Comparison of ENCODE assay signal across 9 cellular contexts in the genomic region with DNA sequence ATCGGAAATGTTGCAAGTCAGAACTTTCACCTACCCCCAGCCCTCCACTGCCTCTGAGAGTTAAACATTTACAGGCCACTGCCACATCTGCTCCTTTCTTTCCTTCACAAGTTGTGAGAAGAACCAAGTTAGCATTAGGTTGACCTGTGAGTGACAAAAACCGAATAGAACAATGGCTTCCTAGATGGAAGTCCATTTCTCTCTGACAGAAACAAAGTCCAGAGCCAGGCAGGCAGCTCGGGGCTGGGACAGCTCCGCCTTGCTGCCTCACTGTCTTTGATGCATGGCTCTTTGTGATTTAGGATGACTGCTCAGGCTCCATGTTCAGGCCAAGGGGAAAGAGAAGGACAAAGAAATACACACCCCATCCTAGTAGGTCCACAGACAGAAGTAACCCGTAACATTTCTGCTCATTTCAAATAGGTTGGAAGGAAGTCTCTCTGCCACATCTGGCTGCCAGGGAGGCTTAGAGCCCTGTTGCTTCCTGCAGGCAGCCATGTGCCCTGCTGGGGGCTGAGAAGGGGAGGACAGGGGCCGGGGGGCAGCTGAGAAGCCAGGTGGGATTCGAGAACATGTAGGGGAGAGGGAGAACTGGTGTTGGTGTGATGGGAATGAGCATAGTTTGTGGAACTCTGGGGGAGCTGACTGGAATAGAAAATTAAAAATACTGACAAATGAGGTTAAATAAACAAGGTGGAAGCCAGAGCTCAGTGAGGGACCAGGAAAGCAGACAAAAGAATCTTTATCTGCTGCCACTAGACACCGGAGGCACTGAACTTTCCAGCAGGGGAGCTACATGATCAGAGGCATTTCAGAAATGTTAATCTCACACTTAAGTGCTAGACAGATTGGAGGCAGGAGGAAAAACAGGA.
DNase-seq lines count a peak whose midpoint lies in the region; ATAC-seq and TF ChIP-seq lines count a peak whose summit lies in the region.
"Had no signal": no experiment of that assay in that cellular context is flagged by ENCODE, and none has a peak within 500 bp of the region (broad histone marks: within the 10 kb centered on the region; RNA-seq: fewer than 3 reads in every experiment).

No MANE protein-coding gene starts in this region.

- H3K4me3 ChIP-seq in muscle layer of duodenum (ENCODE audit: low read depth in 1 of 2, low read length in 2 of 2), result no peak overlapping the region

- H3K27me3 ChIP-seq in muscle layer of duodenum (ENCODE audit: low read depth, low read length), result no peaks in the 10 kb centered on the region

- no peaks in the 10 kb centered on the region for H3K9me3 ChIP-seq in muscle layer of duodenum (ENCODE audit: control insufficient read depth in 1 of 2, low read length in 2 of 2)

- in situ Hi-C loops in GM13977 (cut with MboI; ENCODE audit: low pct_unique_long_range_greater_than_20kb, low sequenced_read_pairs, unreplicated experiment), result no loop called here

- no peak for TF ChIP-seq CTCF in GM13977 (IDR thresholded peaks at IDR 0.05; ENCODE audit: extremely low read depth, insufficient read depth, missing control alignments)

- DNase-seq in DMS 273 (lab: John Stamatoyannopoulos, UW; ENCODE audit: unreplicated experiment) (peak; percentile 34), DMS 273 treated with DMSO at 0.1 percent for 48 hours (lab: John Stamatoyannopoulos, UW) (no peak), NCI-H1417 (lab: John Stamatoyannopoulos, UW) (peak in 2 of 3 experiments; percentile 54 to 86), cerebellar cortex (ENCODE audit: low spot score) (peak; percentile 95), GM13977 (ENCODE audit: low spot score) (no peak)
- DNase-seq in activated effector memory CD4-positive, alpha-beta T cell treated with anti-CD3 and anti-CD28 coated beads, Interleukin-2, amount 50 U/mL, for 16 hours, result no peak

- H3K36me3 ChIP-seq in muscle layer of duodenum (ENCODE audit: control insufficient read depth in 1 of 2, insufficient read depth in 2 of 2, low read length in 2 of 2), result no peaks in the 10 kb centered on the region

- H3K27ac ChIP-seq in muscle layer of duodenum (ENCODE audit: low read length), result peak overlapping the region; percentile 40
- H3K27ac ChIP-seq: 22Rv1 had no signal

- peaks cover 12 to 18% of the 10 kb centered on the region in 2 donors for H3K4me1 ChIP-seq in muscle layer of duodenum (ENCODE audit: control insufficient read depth in 1 of 2, insufficient read depth in 2 of 2, low read length in 2 of 2)

- ATAC-seq in HG02973 (IDR thresholded peaks at IDR 0.05; ENCODE audit: unreplicated experiment), result no peak

Comparison
In these comparisons a context has a peak if more than half of its experiments do, and no peak if none do; other contexts are left out.
1. DNase-seq: peak in DMS 273 (single experiment), NCI-H1417 (2 of 3) and cerebellar cortex (single experiment); none in DMS 273 treated with DMSO at 0.1 percent for 48 hours (single experiment), activated effector memory CD4-positive, alpha-beta T cell treated with anti-CD3 and anti-CD28 coated beads, Interleukin-2, amount 50 U/mL, for 16 hours (single experiment) and GM13977 (single experiment).